In genomic region chr11:132332521-132332920, GRCh38 we compare ENCODE assay signal across 1 cellular context.
TF ChIP-seq lines count a peak whose summit lies in the region.

No MANE protein-coding gene starts in this region.

TF ChIP-seq in GM23338, 12 proteins besides CTCF, POLR2A, EP300 and RAD21 (continued from another document):
- TF ChIP-seq ETS1 (IDR thresholded peaks at IDR 0.05) (no peak), STAT1 (IDR thresholded peaks at IDR 0.05; ENCODE audit: unreplicated experiment) (no peak), NANOG (IDR thresholded peaks at IDR 0.05; ENCODE audit: borderline replicate concordance) (no peak)
